ENCODE assay signal across 1 cellular context in the genomic region with DNA sequence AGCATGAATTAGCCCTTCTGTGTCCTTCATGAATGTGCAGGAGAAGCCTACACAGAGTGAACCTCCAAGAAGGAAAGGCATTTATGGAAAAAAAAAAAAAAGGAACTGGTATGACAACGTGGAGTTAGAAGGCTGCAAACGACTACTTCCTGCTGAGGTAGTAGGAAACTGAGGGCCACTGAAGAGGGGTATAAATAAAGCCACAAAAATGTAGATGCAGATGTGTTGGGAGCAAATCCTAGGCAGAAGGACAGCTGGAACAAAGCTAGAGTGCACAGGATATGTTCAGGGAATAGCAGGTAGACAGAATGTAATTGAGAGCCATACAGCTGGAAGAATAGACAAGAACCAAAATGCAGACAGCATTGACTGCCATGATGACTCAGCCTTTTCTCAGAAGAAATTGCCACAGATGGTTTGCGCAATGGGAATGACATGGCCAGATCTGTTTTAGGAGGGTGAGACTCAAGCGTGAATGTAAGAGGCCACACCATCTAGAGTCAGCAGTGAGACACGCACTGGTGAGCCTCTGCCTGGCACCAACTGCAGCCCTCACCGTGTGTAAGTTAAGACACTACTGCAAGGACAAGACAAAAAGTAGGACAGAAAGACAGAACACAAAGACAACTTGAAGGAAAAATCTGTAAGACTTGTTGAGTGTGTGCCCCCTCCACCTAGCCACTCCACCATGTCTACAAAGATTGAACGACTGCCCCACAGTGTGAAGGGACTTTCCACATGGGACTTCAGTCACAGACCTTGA.
TF ChIP-seq lines count a peak whose summit lies in the region.

No MANE protein-coding gene starts in this region.

TF ChIP-seq in H1, 55 proteins besides CTCF, POLR2A, EP300 and RAD21:
- no peak for TF ChIP-seq SIRT6 (IDR thresholded peaks at IDR 0.05; ENCODE audit: low read length)
- TF ChIP-seq BACH1 (IDR thresholded peaks at IDR 0.05; ENCODE audit: low read length) = 0 out of 2 replicates have a peak, but pooled peaks have one; percentile 21
- TF ChIP-seq CEBPB (IDR thresholded peaks at IDR 0.05; ENCODE audit: low read depth, low read length) = peak; percentile 67; the same call in 1 of the 2 replicates
- peak; percentile 63 for TF ChIP-seq MAFK (IDR thresholded peaks at IDR 0.05; ENCODE audit: low read depth, low read length)
TF ChIP-seq in H1: peak in this region for 3.
